In the genomic region with DNA sequence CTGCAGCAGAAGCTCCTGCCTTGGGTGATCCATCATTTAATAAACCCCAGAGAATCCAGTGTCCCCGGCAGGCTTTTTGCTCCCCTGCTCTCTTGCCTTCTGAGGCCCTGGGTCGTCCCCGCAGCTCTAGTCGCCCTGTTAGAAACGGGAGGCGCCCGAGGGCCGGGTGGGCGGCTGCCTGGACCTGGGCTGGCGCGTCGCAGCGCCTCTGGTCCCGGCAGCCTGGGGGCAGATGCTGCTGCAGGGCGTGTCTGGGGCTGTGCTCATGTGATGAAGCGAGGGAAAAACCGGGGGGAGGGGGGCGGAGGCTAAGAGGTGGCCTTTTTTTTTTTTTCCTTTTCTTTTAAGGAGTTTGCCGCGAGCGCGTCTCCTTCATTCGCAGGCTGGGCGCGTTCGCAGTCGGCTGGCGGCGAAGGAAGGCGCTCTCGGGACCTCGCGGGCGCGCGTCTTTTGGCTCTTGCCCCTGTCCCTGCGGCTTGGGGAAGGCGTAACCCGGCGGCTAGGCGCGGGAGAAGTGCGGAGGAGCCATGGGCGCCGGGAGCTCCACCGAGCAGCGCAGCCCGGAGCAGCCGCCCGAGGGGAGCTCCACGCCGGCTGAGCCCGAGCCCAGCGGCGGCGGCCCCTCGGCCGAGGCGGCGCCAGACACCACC, we compare ENCODE assay signal across 8 cellular contexts.
DNase-seq lines count a peak whose midpoint lies in the region; ATAC-seq and TF ChIP-seq lines count a peak whose summit lies in the region.

No MANE protein-coding gene starts in this region.

- no peak for ATAC-seq in HG02623 (IDR thresholded peaks at IDR 0.05; ENCODE audit: unreplicated experiment)
- no peak for ATAC-seq in HG03469 (IDR thresholded peaks at IDR 0.05; ENCODE audit: unreplicated experiment)

- H3K4me3 ChIP-seq in fibroblast of mammary gland (ENCODE audit: control insufficient read depth, low read depth, low read length) = peak overlapping the region; percentile 80
- H3K4me3 ChIP-seq in muscle layer of duodenum (ENCODE audit: low read depth in 1 of 2, low read length in 2 of 2) = peak overlapping the region; percentile 39 to 94

- H3K36me3 ChIP-seq in muscle layer of duodenum (ENCODE audit: control insufficient read depth in 1 of 2, insufficient read depth in 2 of 2, low read length in 2 of 2) = no peaks in the 10 kb centered on the region

- H3K27ac ChIP-seq in muscle layer of duodenum (ENCODE audit: low read length) = peak overlapping the region; percentile 80

- H3K9me3 ChIP-seq in muscle layer of duodenum (ENCODE audit: control insufficient read depth in 1 of 2, low read length in 2 of 2) = no peaks in the 10 kb centered on the region

- peaks cover 0 to 3% of the 10 kb centered on the region in 2 donors for H3K4me1 ChIP-seq in muscle layer of duodenum (ENCODE audit: control insufficient read depth in 1 of 2, insufficient read depth in 2 of 2, low read length in 2 of 2)

- no peak for TF ChIP-seq CTCF in fibroblast of mammary gland (conservative IDR thresholded peaks at IDR 0.05; ENCODE audit: control insufficient read depth, insufficient read depth, low read depth, low read length)

- no peaks in the 10 kb centered on the region for H3K27me3 ChIP-seq in muscle layer of duodenum (ENCODE audit: low read depth, low read length)

- DNase-seq in GM04503 (ENCODE audit: low read depth) = peak; percentile 21
- DNase-seq in NCI-H1092 treated with DMSO at 0.1 percent for 48 hours (lab: John Stamatoyannopoulos, UW) = peak; percentile 46
- peak; percentile 6 for DNase-seq in activated CD8-positive, alpha-beta memory T cell treated with anti-CD3 and anti-CD28 coated beads, Interleukin-2, amount 50 U/mL, for 24 hours (ENCODE audit: extremely low read depth)
- DNase-seq in fibroblast of mammary gland (ENCODE audit: low read depth) = peak; percentile 83
- DNase-seq in superior temporal gyrus (ENCODE audit: extremely low spot score) = peak; percentile 29

Comparison
In these comparisons a context has a peak if more than half of its experiments do, and no peak if none do; other contexts are left out.
1. DNase-seq: peak in every context shown above with its lines; median percentile 83 in fibroblast of mammary gland; 46 in NCI-H1092 treated with DMSO at 0.1 percent for 48 hours; 29 in superior temporal gyrus; 21 in GM04503; 6 in activated CD8-positive, alpha-beta memory T cell treated with anti-CD3 and anti-CD28 coated beads, Interleukin-2, amount 50 U/mL, for 24 hours.